Comparison of ENCODE assay signal across 1 cellular context in the genomic region with DNA sequence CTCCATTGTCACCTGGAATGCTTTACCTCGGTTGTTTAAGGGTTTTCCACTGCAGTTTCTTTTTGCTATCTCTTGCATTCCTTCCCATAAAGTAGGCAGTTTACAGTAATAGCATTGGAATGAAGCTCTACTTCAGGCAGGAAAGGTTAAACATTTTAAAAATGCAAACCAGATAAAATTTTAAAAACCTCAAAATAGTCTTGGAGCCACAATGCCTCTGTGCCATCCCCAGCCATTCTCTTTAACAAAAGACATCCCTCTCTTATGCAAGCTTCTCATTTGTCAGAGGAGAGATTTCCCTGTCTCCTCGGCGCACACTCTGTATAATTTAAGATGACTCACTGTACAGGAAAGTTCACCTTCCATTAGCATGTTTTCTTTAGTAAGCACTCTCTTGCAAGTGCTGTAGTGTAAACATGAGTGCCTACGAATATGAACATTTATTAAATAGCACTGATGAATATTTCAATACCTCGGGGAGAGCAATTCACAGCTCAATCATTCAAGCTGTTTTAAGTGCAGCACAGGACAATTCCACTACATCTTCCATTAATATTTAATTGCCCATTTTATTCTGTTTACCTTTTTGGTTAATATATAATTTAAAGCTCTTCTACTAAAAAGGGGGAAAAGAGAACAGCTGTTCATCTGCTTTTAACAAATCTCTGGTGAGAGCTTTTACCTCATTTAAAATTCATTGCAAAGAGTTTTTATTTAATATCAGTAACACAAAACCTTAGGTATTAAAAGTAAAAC.
TF ChIP-seq lines count a peak whose summit lies in the region.

No MANE protein-coding gene starts in this region.

TF ChIP-seq in GM23338, 12 proteins besides CTCF, POLR2A, EP300 and RAD21 (continued from another document):
- TF ChIP-seq, protein P1, sequence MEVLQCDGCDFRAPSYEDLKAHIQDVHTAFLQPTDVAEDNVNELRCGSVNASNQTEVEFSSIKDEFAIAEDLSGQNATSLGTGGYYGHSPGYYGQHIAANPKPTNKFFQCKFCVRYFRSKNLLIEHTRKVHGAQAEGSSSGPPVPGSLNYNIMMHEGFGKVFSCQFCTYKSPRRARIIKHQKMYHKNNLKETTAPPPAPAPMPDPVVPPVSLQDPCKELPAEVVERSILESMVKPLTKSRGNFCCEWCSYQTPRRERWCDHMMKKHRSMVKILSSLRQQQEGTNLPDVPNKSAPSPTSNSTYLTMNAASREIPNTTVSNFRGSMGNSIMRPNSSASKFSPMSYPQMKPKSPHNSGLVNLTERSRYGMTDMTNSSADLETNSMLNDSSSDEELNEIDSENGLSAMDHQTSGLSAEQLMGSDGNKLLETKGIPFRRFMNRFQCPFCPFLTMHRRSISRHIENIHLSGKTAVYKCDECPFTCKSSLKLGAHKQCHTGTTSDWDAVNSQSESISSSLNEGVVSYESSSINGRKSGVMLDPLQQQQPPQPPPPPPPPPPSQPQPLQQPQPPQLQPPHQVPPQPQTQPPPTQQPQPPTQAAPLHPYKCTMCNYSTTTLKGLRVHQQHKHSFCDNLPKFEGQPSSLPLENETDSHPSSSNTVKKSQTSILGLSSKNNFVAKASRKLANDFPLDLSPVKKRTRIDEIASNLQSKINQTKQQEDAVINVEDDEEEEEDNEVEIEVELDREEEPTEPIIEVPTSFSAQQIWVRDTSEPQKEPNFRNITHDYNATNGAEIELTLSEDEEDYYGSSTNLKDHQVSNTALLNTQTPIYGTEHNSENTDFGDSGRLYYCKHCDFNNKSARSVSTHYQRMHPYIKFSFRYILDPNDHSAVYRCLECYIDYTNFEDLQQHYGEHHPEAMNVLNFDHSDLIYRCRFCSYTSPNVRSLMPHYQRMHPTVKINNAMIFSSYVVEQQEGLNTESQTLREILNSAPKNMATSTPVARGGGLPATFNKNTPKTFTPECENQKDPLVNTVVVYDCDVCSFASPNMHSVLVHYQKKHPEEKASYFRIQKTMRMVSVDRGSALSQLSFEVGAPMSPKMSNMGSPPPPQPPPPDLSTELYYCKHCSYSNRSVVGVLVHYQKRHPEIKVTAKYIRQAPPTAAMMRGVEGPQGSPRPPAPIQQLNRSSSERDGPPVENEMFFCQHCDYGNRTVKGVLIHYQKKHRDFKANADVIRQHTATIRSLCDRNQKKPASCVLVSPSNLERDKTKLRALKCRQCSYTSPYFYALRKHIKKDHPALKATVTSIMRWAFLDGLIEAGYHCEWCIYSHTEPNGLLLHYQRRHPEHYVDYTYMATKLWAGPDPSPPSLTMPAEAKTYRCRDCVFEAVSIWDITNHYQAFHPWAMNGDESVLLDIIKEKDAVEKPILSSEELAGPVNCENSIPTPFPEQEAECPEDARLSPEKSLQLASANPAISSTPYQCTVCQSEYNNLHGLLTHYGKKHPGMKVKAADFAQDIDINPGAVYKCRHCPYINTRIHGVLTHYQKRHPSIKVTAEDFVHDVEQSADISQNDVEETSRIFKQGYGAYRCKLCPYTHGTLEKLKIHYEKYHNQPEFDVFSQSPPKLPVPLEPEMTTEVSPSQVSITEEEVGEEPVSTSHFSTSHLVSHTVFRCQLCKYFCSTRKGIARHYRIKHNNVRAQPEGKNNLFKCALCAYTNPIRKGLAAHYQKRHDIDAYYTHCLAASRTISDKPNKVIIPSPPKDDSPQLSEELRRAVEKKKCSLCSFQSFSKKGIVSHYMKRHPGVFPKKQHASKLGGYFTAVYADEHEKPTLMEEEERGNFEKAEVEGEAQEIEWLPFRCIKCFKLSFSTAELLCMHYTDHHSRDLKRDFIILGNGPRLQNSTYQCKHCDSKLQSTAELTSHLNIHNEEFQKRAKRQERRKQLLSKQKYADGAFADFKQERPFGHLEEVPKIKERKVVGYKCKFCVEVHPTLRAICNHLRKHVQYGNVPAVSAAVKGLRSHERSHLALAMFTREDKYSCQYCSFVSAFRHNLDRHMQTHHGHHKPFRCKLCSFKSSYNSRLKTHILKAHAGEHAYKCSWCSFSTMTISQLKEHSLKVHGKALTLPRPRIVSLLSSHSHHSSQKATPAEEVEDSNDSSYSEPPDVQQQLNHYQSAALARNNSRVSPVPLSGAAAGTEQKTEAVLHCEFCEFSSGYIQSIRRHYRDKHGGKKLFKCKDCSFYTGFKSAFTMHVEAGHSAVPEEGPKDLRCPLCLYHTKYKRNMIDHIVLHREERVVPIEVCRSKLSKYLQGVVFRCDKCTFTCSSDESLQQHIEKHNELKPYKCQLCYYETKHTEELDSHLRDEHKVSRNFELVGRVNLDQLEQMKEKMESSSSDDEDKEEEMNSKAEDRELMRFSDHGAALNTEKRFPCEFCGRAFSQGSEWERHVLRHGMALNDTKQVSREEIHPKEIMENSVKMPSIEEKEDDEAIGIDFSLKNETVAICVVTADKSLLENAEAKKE (CRISPR knock-in tag; IDR thresholded peaks at IDR 0.05) = no peak
- TF ChIP-seq ZNF331 (CRISPR knock-in tag; IDR thresholded peaks at IDR 0.05; ENCODE audit: low read depth) = no peak
- TF ChIP-seq NANOG (IDR thresholded peaks at IDR 0.05; ENCODE audit: borderline replicate concordance) = no peak
- TF ChIP-seq EZH2phosphoT487 (IDR thresholded peaks at IDR 0.05; ENCODE audit: unreplicated experiment) = no peak
- TF ChIP-seq CREB1 (CRISPR knock-in tag; IDR thresholded peaks at IDR 0.05; ENCODE audit: low read depth) = no peak
- no peak for TF ChIP-seq EZH2 (IDR thresholded peaks at IDR 0.05; ENCODE audit: low read depth, unreplicated experiment)
- no peak for TF ChIP-seq POLR2AphosphoS5 (IDR thresholded peaks at IDR 0.05; ENCODE audit: low read depth)
- no peak for TF ChIP-seq ZNF114 (CRISPR knock-in tag; IDR thresholded peaks at IDR 0.05)
- TF ChIP-seq, protein P2, sequence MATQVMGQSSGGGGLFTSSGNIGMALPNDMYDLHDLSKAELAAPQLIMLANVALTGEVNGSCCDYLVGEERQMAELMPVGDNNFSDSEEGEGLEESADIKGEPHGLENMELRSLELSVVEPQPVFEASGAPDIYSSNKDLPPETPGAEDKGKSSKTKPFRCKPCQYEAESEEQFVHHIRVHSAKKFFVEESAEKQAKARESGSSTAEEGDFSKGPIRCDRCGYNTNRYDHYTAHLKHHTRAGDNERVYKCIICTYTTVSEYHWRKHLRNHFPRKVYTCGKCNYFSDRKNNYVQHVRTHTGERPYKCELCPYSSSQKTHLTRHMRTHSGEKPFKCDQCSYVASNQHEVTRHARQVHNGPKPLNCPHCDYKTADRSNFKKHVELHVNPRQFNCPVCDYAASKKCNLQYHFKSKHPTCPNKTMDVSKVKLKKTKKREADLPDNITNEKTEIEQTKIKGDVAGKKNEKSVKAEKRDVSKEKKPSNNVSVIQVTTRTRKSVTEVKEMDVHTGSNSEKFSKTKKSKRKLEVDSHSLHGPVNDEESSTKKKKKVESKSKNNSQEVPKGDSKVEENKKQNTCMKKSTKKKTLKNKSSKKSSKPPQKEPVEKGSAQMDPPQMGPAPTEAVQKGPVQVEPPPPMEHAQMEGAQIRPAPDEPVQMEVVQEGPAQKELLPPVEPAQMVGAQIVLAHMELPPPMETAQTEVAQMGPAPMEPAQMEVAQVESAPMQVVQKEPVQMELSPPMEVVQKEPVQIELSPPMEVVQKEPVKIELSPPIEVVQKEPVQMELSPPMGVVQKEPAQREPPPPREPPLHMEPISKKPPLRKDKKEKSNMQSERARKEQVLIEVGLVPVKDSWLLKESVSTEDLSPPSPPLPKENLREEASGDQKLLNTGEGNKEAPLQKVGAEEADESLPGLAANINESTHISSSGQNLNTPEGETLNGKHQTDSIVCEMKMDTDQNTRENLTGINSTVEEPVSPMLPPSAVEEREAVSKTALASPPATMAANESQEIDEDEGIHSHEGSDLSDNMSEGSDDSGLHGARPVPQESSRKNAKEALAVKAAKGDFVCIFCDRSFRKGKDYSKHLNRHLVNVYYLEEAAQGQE (IDR thresholded peaks at IDR 0.05; ENCODE audit: unreplicated experiment) = no peak
- TF ChIP-seq JUNB (IDR thresholded peaks at IDR 0.05; ENCODE audit: unreplicated experiment) = no peak
- TF ChIP-seq STAT1 (IDR thresholded peaks at IDR 0.05; ENCODE audit: unreplicated experiment) = no peak
TF ChIP-seq in GM23338: peak in this region for 0.
